In genomic region chr5:136067422-136067821, GRCh38 we compare ENCODE assay signal across 1 cellular context.
TF ChIP-seq lines count a peak whose summit lies in the region.

No MANE protein-coding gene starts in this region.

TF ChIP-seq in HepG2, 621 proteins besides CTCF, POLR2A, EP300 and RAD21 (continues in another document):
- TF ChIP-seq ZNF430 (CRISPR knock-in tag; IDR thresholded peaks at IDR 0.05) (no peak), PCBP2 (optimal IDR thresholded peaks at IDR 0.05; ENCODE audit: low read depth, low read length, poor library complexity, severe bottlenecking) (no peak), SMYD3 (CRISPR knock-in tag; IDR thresholded peaks at IDR 0.05) (no peak), MEIS2 (CRISPR knock-in tag; IDR thresholded peaks at IDR 0.05) (no peak), ZNF12 (CRISPR knock-in tag; IDR thresholded peaks at IDR 0.05) (no peak), PTBP1 (IDR thresholded peaks at IDR 0.05; ENCODE audit: low read depth, low read length, poor library complexity, severe bottlenecking) (no peak), CBX1 (IDR thresholded peaks at IDR 0.05; ENCODE audit: low read depth) (no peak), ZNF513 (CRISPR knock-in tag; conservative IDR thresholded peaks at IDR 0.05) (no peak), HNRNPK (IDR thresholded peaks at IDR 0.05; ENCODE audit: low read depth, low read length, poor library complexity, severe bottlenecking) (peak; percentile 31), ZNF780A (CRISPR knock-in tag; IDR thresholded peaks at IDR 0.05) (no peak), ZNF124 (CRISPR knock-in tag; IDR thresholded peaks at IDR 0.05) (no peak), ELF3 (CRISPR knock-in tag; IDR thresholded peaks at IDR 0.05) (peak; percentile 22; the same call in 1 of the 2 replicates), TP53 (CRISPR knock-in tag; conservative IDR thresholded peaks at IDR 0.05) (no peak), NBN (conservative IDR thresholded peaks at IDR 0.05) (no peak), MED8 (CRISPR knock-in tag; IDR thresholded peaks at IDR 0.05; ENCODE audit: insufficient replicate concordance) (no peak), SOX5 (CRISPR knock-in tag; IDR thresholded peaks at IDR 0.05; ENCODE audit: borderline replicate concordance) (peak; percentile 60; the same call in 1 of the 2 replicates), ZNF883 (CRISPR knock-in tag; IDR thresholded peaks at IDR 0.05; ENCODE audit: not compliant biosample characterization) (no peak), ZNF549 (CRISPR knock-in tag; IDR thresholded peaks at IDR 0.05) (no peak), DMTF1 (CRISPR knock-in tag; IDR thresholded peaks at IDR 0.05) (no peak), LBX2 (CRISPR knock-in tag; IDR thresholded peaks at IDR 0.05; ENCODE audit: borderline replicate concordance) (no peak), ATM (IDR thresholded peaks at IDR 0.05; ENCODE audit: borderline replicate concordance) (no peak), HDAC2 (CRISPR knock-in tag; IDR thresholded peaks at IDR 0.05) (no peak), ZNF17 (CRISPR knock-in tag; IDR thresholded peaks at IDR 0.05) (no peak), ZNF512B (CRISPR knock-in tag; IDR thresholded peaks at IDR 0.05; ENCODE audit: borderline replicate concordance) (no peak), FOXO1 (CRISPR knock-in tag; IDR thresholded peaks at IDR 0.05) (no peak), SOX6 (IDR thresholded peaks at IDR 0.05) (no peak), SOX6 (CRISPR knock-in tag; IDR thresholded peaks at IDR 0.05) (peak; percentile 59; the same call in 1 of the 2 replicates), TRIM22 (IDR thresholded peaks at IDR 0.05) (no peak), ZNF776 (CRISPR knock-in tag; IDR thresholded peaks at IDR 0.05) (no peak), IKZF5 (CRISPR knock-in tag; IDR thresholded peaks at IDR 0.05) (no peak), ATRX (CRISPR knock-in tag; IDR thresholded peaks at IDR 0.05; ENCODE audit: borderline replicate concordance) (no peak), ZFP90 (CRISPR knock-in tag; IDR thresholded peaks at IDR 0.05; ENCODE audit: borderline replicate concordance) (no peak), ZBTB33 (CRISPR knock-in tag; IDR thresholded peaks at IDR 0.05) (no peak), CEBPG (CRISPR knock-in tag; IDR thresholded peaks at IDR 0.05) (peak; percentile 97), DNMT3B (CRISPR knock-in tag; conservative IDR thresholded peaks at IDR 0.05) (no peak), PLRG1 (conservative IDR thresholded peaks at IDR 0.05) (no peak), ZHX1 (CRISPR knock-in tag; IDR thresholded peaks at IDR 0.05; ENCODE audit: low read depth) (no peak), KAT8 (CRISPR knock-in tag; IDR thresholded peaks at IDR 0.05) (no peak), ARID5B (CRISPR knock-in tag; IDR thresholded peaks at IDR 0.05) (peak; percentile 75), ARID3A (IDR thresholded peaks at IDR 0.05; ENCODE audit: low read depth, low read length) (peak; percentile 93), ZNF292 (CRISPR knock-in tag; IDR thresholded peaks at IDR 0.05; ENCODE audit: borderline replicate concordance, low read depth) (no peak), XBP1 (CRISPR knock-in tag; IDR thresholded peaks at IDR 0.05) (no peak), RFX3 (CRISPR knock-in tag; IDR thresholded peaks at IDR 0.05) (no peak), ZNF607 (CRISPR knock-in tag; IDR thresholded peaks at IDR 0.05; ENCODE audit: borderline replicate concordance) (no peak), HES4 (CRISPR knock-in tag; IDR thresholded peaks at IDR 0.05; ENCODE audit: borderline replicate concordance) (no peak), ZNF746 (CRISPR knock-in tag; IDR thresholded peaks at IDR 0.05) (no peak), ZNF782 (CRISPR knock-in tag; IDR thresholded peaks at IDR 0.05; ENCODE audit: borderline replicate concordance) (no peak)
